Comparison of ENCODE assay signal across 10 cellular contexts in genomic region chr17:6752068-6752909, GRCh38. TPM values are rescaled to one million over a fixed set of nuclear protein-coding genes. Genes with fewer than 3 reads are reported as not detected.
DNase-seq lines count a peak whose midpoint lies in the region; ATAC-seq lines count a peak whose summit lies in the region.
"Had no signal": no experiment of that assay in that cellular context is flagged by ENCODE, and none has a peak within 500 bp of the region (broad histone marks: within the 10 kb centered on the region; RNA-seq: fewer than 3 reads in every experiment).

No MANE protein-coding gene starts in this region.

- intact Hi-C loops in activated CD4-positive, alpha-beta T cell treated with anti-CD3 and anti-CD28 coated beads for 36 hours (cut with DNase I, micrococcal nuclease) = loop anchor here in 1 of 2 experiments (2.0 kb wide), 1 partner anchor 95 kb away; no protein-coding TSS in a partner anchor
- intact Hi-C loops in Right ventricle myocardium superior (cut with DNase I) = no loop called here

- DNase-seq in activated CD4-positive, alpha-beta T cell treated with anti-CD3 and anti-CD28 coated beads for 36 hours = no peak
- DNase-seq in activated CD4-positive, alpha-beta T cell treated with anti-CD3 and anti-CD28 coated beads, Interleukin-2, amount 50 U/mL, for 48 hours = no peak
- no peak for DNase-seq in activated CD8-positive, alpha-beta T cell treated with anti-CD3 and anti-CD28 coated beads, Interleukin-2, amount 10 ng/mL, durations not matched to agents 7 days and 5 days
- DNase-seq in Right ventricle myocardium superior (peak; percentile 52), pulmonary artery endothelial cell (ENCODE audit: low read depth, low spot score) (peak; percentile 84), NCI-H2081 (lab: John Stamatoyannopoulos, UW) (no peak)

- H3K36me3 Mint-ChIP-seq in activated CD4-positive, alpha-beta T cell treated with anti-CD3 and anti-CD28 coated beads for 36 hours (ENCODE audit: low read depth) = peaks cover 4% of the 10 kb centered on the region
- peaks cover 12% of the 10 kb centered on the region for H3K36me3 Mint-ChIP-seq in activated CD8-positive, alpha-beta T cell treated with anti-CD3 and anti-CD28 coated beads, Interleukin-2, amount 10 ng/mL, durations not matched to agents 7 days and 5 days (ENCODE audit: low read depth)

- peak overlapping the region; percentile 91 for H3K27ac Mint-ChIP-seq in activated CD4-positive, alpha-beta T cell treated with anti-CD3 and anti-CD28 coated beads for 36 hours
- peak overlapping the region; percentile 82 for H3K27ac Mint-ChIP-seq in activated CD8-positive, alpha-beta T cell treated with anti-CD3 and anti-CD28 coated beads, Interleukin-2, amount 10 ng/mL, durations not matched to agents 7 days and 5 days

- no peak overlapping the region for H3K4me3 Mint-ChIP-seq in activated CD4-positive, alpha-beta T cell treated with anti-CD3 and anti-CD28 coated beads for 36 hours
- no peak overlapping the region for H3K4me3 Mint-ChIP-seq in activated CD8-positive, alpha-beta T cell treated with anti-CD3 and anti-CD28 coated beads, Interleukin-2, amount 10 ng/mL, durations not matched to agents 7 days and 5 days

- H3K9me3 Mint-ChIP-seq in activated CD4-positive, alpha-beta T cell treated with anti-CD3 and anti-CD28 coated beads for 36 hours (ENCODE audit: low read depth) = no peaks in the 10 kb centered on the region
- no peaks in the 10 kb centered on the region for H3K9me3 Mint-ChIP-seq in activated CD8-positive, alpha-beta T cell treated with anti-CD3 and anti-CD28 coated beads, Interleukin-2, amount 10 ng/mL, durations not matched to agents 7 days and 5 days (ENCODE audit: insufficient read depth)

- peaks cover 42% of the 10 kb centered on the region for H3K4me1 Mint-ChIP-seq in activated CD4-positive, alpha-beta T cell treated with anti-CD3 and anti-CD28 coated beads for 36 hours
- H3K4me1 Mint-ChIP-seq in activated CD8-positive, alpha-beta T cell treated with anti-CD3 and anti-CD28 coated beads, Interleukin-2, amount 10 ng/mL, durations not matched to agents 7 days and 5 days (ENCODE audit: low read depth) = peaks cover 41% of the 10 kb centered on the region

- CTCF ChIA-PET in activated CD4-positive, alpha-beta T cell treated with anti-CD3 and anti-CD28 coated beads for 36 hours (lab: Charles Lee) = interaction anchor here (3.1 kb wide), 1 partner anchor 9 kb away, joined by 10 read pairs; no protein-coding TSS in a partner anchor
- CTCF ChIA-PET in activated CD8-positive, alpha-beta T cell treated with anti-CD3 and anti-CD28 coated beads, Interleukin-2, amount 10 ng/mL, durations not matched to agents 7 days and 5 days (lab: Charles Lee) = interaction anchor here (0.9 kb wide), 1 partner anchor 91 kb away, joined by 3 read pairs; no protein-coding TSS in a partner anchor

- no peak for ATAC-seq in activated CD4-positive, alpha-beta T cell treated with anti-CD3 and anti-CD28 coated beads for 36 hours
- no peak for ATAC-seq in activated CD8-positive, alpha-beta T cell treated with anti-CD3 and anti-CD28 coated beads, Interleukin-2, amount 10 ng/mL, durations not matched to agents 7 days and 5 days
- peak; percentile 69 for ATAC-seq in Right ventricle myocardium superior (ENCODE audit: poor library complexity)
- no peak for ATAC-seq in GM19023 (IDR thresholded peaks at IDR 0.05; ENCODE audit: unreplicated experiment)
- ATAC-seq in HG03457 (IDR thresholded peaks at IDR 0.05; ENCODE audit: unreplicated experiment) = no peak
- ATAC-seq: A549 had no signal

- POLR2A ChIA-PET in activated CD4-positive, alpha-beta T cell treated with anti-CD3 and anti-CD28 coated beads for 36 hours (lab: Charles Lee) = no interaction called here
- POLR2A ChIA-PET in activated CD8-positive, alpha-beta T cell treated with anti-CD3 and anti-CD28 coated beads, Interleukin-2, amount 10 ng/mL, durations not matched to agents 7 days and 5 days (lab: Charles Lee) = interaction anchor here (0.9 to 1.8 kb wide), 3 partner anchors 23 to 284 kb away, joined by 3 to 5 read pairs (median 3); partner anchors contain the start of gene SLC16A13

- H3K27me3 Mint-ChIP-seq in activated CD4-positive, alpha-beta T cell treated with anti-CD3 and anti-CD28 coated beads for 36 hours = no peaks in the 10 kb centered on the region
- H3K27me3 Mint-ChIP-seq in activated CD8-positive, alpha-beta T cell treated with anti-CD3 and anti-CD28 coated beads, Interleukin-2, amount 10 ng/mL, durations not matched to agents 7 days and 5 days (ENCODE audit: low read depth) = peaks cover 6% of the 10 kb centered on the region

RNA-seq across cellular contexts. Expression of gene XAF1, which starts 3.6 kb away (rescaled TPM):
- total RNA-seq in activated CD4-positive, alpha-beta T cell treated with anti-CD3 and anti-CD28 coated beads for 36 hours = 10 to 100 TPM; 47.7 to 48.6 TPM
- total RNA-seq in activated CD8-positive, alpha-beta T cell treated with anti-CD3 and anti-CD28 coated beads, Interleukin-2, amount 10 ng/mL, durations not matched to agents 7 days and 5 days = 100 to 1,000 TPM; 298 to 306 TPM
- 16.6 TPM for total RNA-seq in Right ventricle myocardium superior
- 11.5 and 23.9 TPM in 2 replicates for total RNA-seq in pulmonary artery endothelial cell

RNA-seq across cellular contexts. Expression of gene FBXO39, which starts 23.7 kb away (rescaled TPM):
- total RNA-seq in activated CD4-positive, alpha-beta T cell treated with anti-CD3 and anti-CD28 coated beads for 36 hours = under 1 TPM; 0.19 to 0.27 TPM
- 1 to 10 TPM; 1.5 to 1.9 TPM for total RNA-seq in activated CD8-positive, alpha-beta T cell treated with anti-CD3 and anti-CD28 coated beads, Interleukin-2, amount 10 ng/mL, durations not matched to agents 7 days and 5 days
- 0.13 TPM for total RNA-seq in Right ventricle myocardium superior
- 0.28 and 1.4 TPM in 2 replicates for total RNA-seq in pulmonary artery endothelial cell
- total RNA-seq: activated CD8-positive, alpha-beta memory T cell treated with anti-CD3 and anti-CD28 coated beads for 36 hours had no signal

RNA-seq across cellular contexts. Expression of gene SLC13A5, which starts 39.1 kb away (rescaled TPM):
- total RNA-seq in activated CD4-positive, alpha-beta T cell treated with anti-CD3 and anti-CD28 coated beads for 36 hours = not detected
- not detected for total RNA-seq in activated CD8-positive, alpha-beta T cell treated with anti-CD3 and anti-CD28 coated beads, Interleukin-2, amount 10 ng/mL, durations not matched to agents 7 days and 5 days
- total RNA-seq in Right ventricle myocardium superior (not detected), pulmonary artery endothelial cell (not detected in 2 replicates)
- total RNA-seq: activated CD8-positive, alpha-beta memory T cell treated with anti-CD3 and anti-CD28 coated beads for 36 hours had no signal

Comparison
In these comparisons a context has a peak if more than half of its experiments do, and no peak if none do; other contexts are left out.
1. DNase-seq: peak in Right ventricle myocardium superior (single experiment) and pulmonary artery endothelial cell (single experiment); none in activated CD4-positive, alpha-beta T cell treated with anti-CD3 and anti-CD28 coated beads for 36 hours (single experiment), activated CD4-positive, alpha-beta T cell treated with anti-CD3 and anti-CD28 coated beads, Interleukin-2, amount 50 U/mL, for 48 hours (0 of 2), activated CD8-positive, alpha-beta T cell treated with anti-CD3 and anti-CD28 coated beads, Interleukin-2, amount 10 ng/mL, durations not matched to agents 7 days and 5 days (single experiment) and NCI-H2081 (0 of 2).
2. RNA of gene XAF1, which starts 3.6 kb away (total RNA-seq): 298 to 306 TPM in activated CD8-positive, alpha-beta T cell treated with anti-CD3 and anti-CD28 coated beads, Interleukin-2, amount 10 ng/mL, durations not matched to agents 7 days and 5 days; 47.7 to 48.6 TPM in activated CD4-positive, alpha-beta T cell treated with anti-CD3 and anti-CD28 coated beads for 36 hours, 16.6 TPM in Right ventricle myocardium superior (single experiment) and 11.5 to 23.9 TPM in pulmonary artery endothelial cell; every median in the first group is over 4 times any median in the second.